In the genomic region with DNA sequence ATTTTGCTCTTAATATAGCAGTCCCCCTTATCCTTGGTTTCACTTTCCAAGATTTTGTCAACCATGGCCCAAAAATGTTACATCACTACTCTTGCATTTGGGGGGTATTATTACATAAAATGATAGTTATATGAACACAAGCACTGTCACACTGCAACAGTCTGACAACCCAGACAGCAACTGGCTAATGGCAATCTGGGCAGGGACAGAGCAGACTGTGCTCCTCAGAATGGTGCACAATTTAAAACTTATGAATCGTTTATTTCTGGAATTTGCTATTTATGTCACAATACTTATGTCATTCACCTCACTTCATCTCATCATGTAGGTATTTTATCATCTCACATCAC, we compare ENCODE assay signal across 16 cellular contexts. TPM values are rescaled to one million over a fixed set of nuclear protein-coding genes. Genes with fewer than 3 reads are reported as not detected.
DNase-seq lines count a peak whose midpoint lies in the region; ATAC-seq and TF ChIP-seq lines count a peak whose summit lies in the region.
"Had no signal": no experiment of that assay in that cellular context is flagged by ENCODE, and none has a peak within 500 bp of the region (broad histone marks: within the 10 kb centered on the region; RNA-seq: fewer than 3 reads in every experiment).

No MANE protein-coding gene starts in this region.

- H3K27ac Mint-ChIP-seq in activated CD4-positive, alpha-beta T cell treated with anti-CD3 and anti-CD28 coated beads, Interleukin-2, amount 10 ng/mL, durations not matched to agents 24 days and 14 days, result no peak overlapping the region
- peak overlapping the region; percentile 34 to 83 (median 59) for H3K27ac Mint-ChIP-seq in IgD-negative memory B cell

- no peaks in the 10 kb centered on the region for H3K9me3 ChIP-seq in smooth muscle cell (replicated peaks; ENCODE audit: low read depth)
- H3K9me3 ChIP-seq: colonic mucosa, left lung, mucosa of descending colon, upper lobe of left lung had no signal

- H3K4me3 ChIP-seq in dorsolateral prefrontal cortex (peak overlapping the region in 3 of 59 donors; percentile 17 to 95 (median 27)), smooth muscle cell (no peak overlapping the region)
- H3K4me3 ChIP-seq: colonic mucosa, left lung, mucosa of descending colon, upper lobe of left lung had no signal

- H3K27me3 ChIP-seq in dorsolateral prefrontal cortex (no peaks in the 10 kb centered on the region), smooth muscle cell (ENCODE audit: low read depth) (no peaks in the 10 kb centered on the region)
- H3K27me3 ChIP-seq: colonic mucosa, left lung, upper lobe of left lung had no signal

- no peak overlapping the region for H2AFZ ChIP-seq in smooth muscle cell (ENCODE audit: low read depth)

- CTCF ChIA-PET in GM10248 (lab: Yijun Ruan, JAX), result interaction anchor here (1.4 to 2.1 kb wide), 2 partner anchors 79 to 149 kb away, joined by 3 to 4 read pairs; no protein-coding TSS in a partner anchor

- H4K20me1 ChIP-seq in smooth muscle cell (ENCODE audit: low read depth), result peaks cover 21% of the 10 kb centered on the region

- H3K4me2 ChIP-seq in smooth muscle cell, result peak overlapping the region; percentile 96

- H3K36me3 Mint-ChIP-seq in activated CD4-positive, alpha-beta T cell treated with anti-CD3 and anti-CD28 coated beads, Interleukin-2, amount 10 ng/mL, durations not matched to agents 24 days and 14 days (ENCODE audit: low read depth), result peaks cover 33% of the 10 kb centered on the region
- peaks cover under 1% of the 10 kb centered on the region for H3K36me3 Mint-ChIP-seq in IgD-negative memory B cell

- no peaks in the 10 kb centered on the region for H3K27me3 Mint-ChIP-seq in activated CD4-positive, alpha-beta T cell treated with anti-CD3 and anti-CD28 coated beads, Interleukin-2, amount 10 ng/mL, durations not matched to agents 24 days and 14 days
- no peaks in the 10 kb centered on the region for H3K27me3 Mint-ChIP-seq in IgD-negative memory B cell

- H3K4me1 Mint-ChIP-seq in activated CD4-positive, alpha-beta T cell treated with anti-CD3 and anti-CD28 coated beads, Interleukin-2, amount 10 ng/mL, durations not matched to agents 24 days and 14 days, result peaks cover 25% of the 10 kb centered on the region
- peaks cover 15 to 23% (median 18%) of the 10 kb centered on the region in 3 donors for H3K4me1 Mint-ChIP-seq in IgD-negative memory B cell

- H3K4me3 Mint-ChIP-seq in activated CD4-positive, alpha-beta T cell treated with anti-CD3 and anti-CD28 coated beads, Interleukin-2, amount 10 ng/mL, durations not matched to agents 24 days and 14 days, result peak overlapping the region; percentile 95
- peak overlapping the region in 1 of 4 donors; percentile 22 for H3K4me3 Mint-ChIP-seq in IgD-negative memory B cell

- H3K27ac ChIP-seq in dorsolateral prefrontal cortex (peak overlapping the region in 42 of 59 donors; percentile 14 to 99 (median 96)), smooth muscle cell (ENCODE audit: low read depth) (no peak overlapping the region)
- H3K27ac ChIP-seq: colonic mucosa had no signal

- WGBS in smooth muscle cell (ENCODE audit: low lambda C conversion rate), result 89% methylated on average over 1 of the region's 1 CpG

- intact Hi-C loops in activated CD4-positive, alpha-beta T cell treated with anti-CD3 and anti-CD28 coated beads, Interleukin-2, amount 10 ng/mL, durations not matched to agents 24 days and 14 days (cut with micrococcal nuclease), result loop anchor here (1.0 to 5.0 kb wide), 3 partner anchors 20 to 427 kb away; no protein-coding TSS in a partner anchor
- intact Hi-C loops in dorsolateral prefrontal cortex (cut with DNase I), result loop anchor here (2.0 to 10.0 kb wide), 4 partner anchors 168 to 356 kb away; a partner anchor contains a TSS

- POLR2A ChIA-PET in GM10248 (lab: Yijun Ruan, JAX), result no interaction called here

- ATAC-seq in GM18519 (IDR thresholded peaks at IDR 0.05; ENCODE audit: low FRiP score, unreplicated experiment) (no peak), GM21723 (IDR thresholded peaks at IDR 0.05; ENCODE audit: unreplicated experiment) (no peak)
- ATAC-seq: left lung, mucosa of descending colon had no signal

- peaks cover 9% of the 10 kb centered on the region for H3K9me3 Mint-ChIP-seq in activated CD4-positive, alpha-beta T cell treated with anti-CD3 and anti-CD28 coated beads, Interleukin-2, amount 10 ng/mL, durations not matched to agents 24 days and 14 days
- H3K9me3 Mint-ChIP-seq in IgD-negative memory B cell, result peaks cover 0 to 3% (median 2%) of the 10 kb centered on the region in 3 donors

- peaks cover 28% of the 10 kb centered on the region for H3K79me2 ChIP-seq in smooth muscle cell (ENCODE audit: low read depth)

- peaks cover 5% of the 10 kb centered on the region for H3F3A ChIP-seq in smooth muscle cell (ENCODE audit: low read depth)

- no peak for DNase-seq in activated CD4-positive, alpha-beta T cell treated with anti-CD3 and anti-CD28 coated beads, Interleukin-2, amount 10 ng/mL, durations not matched to agents 24 days and 14 days
- no peak for DNase-seq in activated CD4-positive, alpha-beta T cell treated with anti-CD3 and anti-CD28 coated beads for 1 hour
- DNase-seq in dorsolateral prefrontal cortex (no peak), smooth muscle cell (lab: John Stamatoyannopoulos, UW; ENCODE audit: unreplicated experiment) (no peak), GM10248 (ENCODE audit: extremely low spot score) (no peak)
- DNase-seq: activated CD4-positive, alpha-beta T cell treated with anti-CD3 and anti-CD28 coated beads for 4 hours; colonic mucosa; Karpas-422; left lung; mucosa of descending colon; NCI-H1436 treated with DMSO at 0.1 percent for 48 hours; small intestine had no signal

- no peak overlapping the region for H3K9ac ChIP-seq in smooth muscle cell (ENCODE audit: low read depth)

- peaks cover 14% of the 10 kb centered on the region for H3K4me1 ChIP-seq in smooth muscle cell (ENCODE audit: low read depth)

- no peak for TF ChIP-seq CTCF in dorsolateral prefrontal cortex (IDR thresholded peaks at IDR 0.05 in 54 of 56, conservative IDR thresholded peaks at IDR 0.05 in 2 of 56; ENCODE audit: low read depth in 1 of 56, partially characterized antibody in 56 of 56)
- TF ChIP-seq CTCF in smooth muscle cell (IDR thresholded peaks at IDR 0.05; ENCODE audit: borderline replicate concordance, insufficient read depth, poor library complexity, severe bottlenecking), result no peak
- TF ChIP-seq CTCF in GM10248 (IDR thresholded peaks at IDR 0.05; ENCODE audit: control extremely low read depth, extremely low read depth, low read depth, missing control alignments), result no peak

- no peaks in the 10 kb centered on the region for H3K36me3 ChIP-seq in smooth muscle cell (ENCODE audit: low read depth)
- H3K36me3 ChIP-seq: colonic mucosa, left lung, upper lobe of left lung had no signal

RNA-seq across cellular contexts. Expression of a gene that starts 2.1 kb away (rescaled TPM):
- 186 and 187 TPM in 2 replicates for total RNA-seq in activated CD4-positive, alpha-beta T cell treated with anti-CD3 and anti-CD28 coated beads, Interleukin-2, amount 10 ng/mL, durations not matched to agents 24 days and 14 days
- polyA plus RNA-seq in IgD-negative memory B cell, result 35.4 TPM
- 100 to 1,000 TPM in 3 of 120 experiments, 10 to 100 TPM in 117; 36.8 to 146 (median 59.7) TPM for total RNA-seq in dorsolateral prefrontal cortex
- total RNA-seq in smooth muscle cell, result 315 and 398 TPM in 2 replicates
- polyA plus RNA-seq in smooth muscle cell, result 128 and 260 TPM in 2 replicates
